ENCODE assay signal across 1 cellular context in genomic region chr5:127839072-127839471, GRCh38.
TF ChIP-seq lines count a peak whose summit lies in the region.

No MANE protein-coding gene starts in this region.

TF ChIP-seq in GM12878, 131 proteins besides CTCF, POLR2A, EP300 and RAD21 (continued from another document):
- TF ChIP-seq E2F8 (IDR thresholded peaks at IDR 0.05; ENCODE audit: low read depth, partially characterized antibody) (no peak), ETV6 (conservative IDR thresholded peaks at IDR 0.05 in 1 of 2, IDR thresholded peaks at IDR 0.05 in 1 of 2; ENCODE audit: borderline replicate concordance in 1 of 2, low read depth in 1 of 2) (no peak), CHD1 (IDR thresholded peaks at IDR 0.05; ENCODE audit: low read depth, low read length) (no peak)
TF ChIP-seq in GM12878: peak in this region for 0.
